ENCODE assay signal across 31 cellular contexts in the genomic region with DNA sequence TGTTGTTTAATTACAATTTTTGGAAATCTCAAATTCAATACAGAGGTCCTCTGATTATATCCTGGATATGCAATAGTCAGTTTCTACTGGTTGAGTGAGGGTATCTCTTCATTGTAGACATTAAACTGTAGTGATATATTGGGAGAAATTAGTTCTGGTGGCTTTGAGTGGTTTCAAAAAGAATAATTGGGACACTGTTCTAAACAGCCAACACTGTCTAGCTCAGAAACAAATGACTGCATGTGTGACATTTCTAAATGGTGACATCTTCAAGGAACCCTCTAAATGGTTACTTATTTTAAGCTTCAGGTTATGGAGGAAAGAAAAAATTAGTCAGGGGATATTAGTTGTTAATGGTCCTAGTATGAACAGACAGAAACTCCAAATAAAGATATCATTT.
"Had no signal": no experiment of that assay in that cellular context is flagged by ENCODE, and none has a peak within 500 bp of the region (broad histone marks: within the 10 kb centered on the region; RNA-seq: fewer than 3 reads in every experiment).

No MANE protein-coding gene starts in this region.

- H3K9me3 ChIP-seq: adrenal gland, body of pancreas, MG63, Peyer's patch had no signal

- H3K4me1 ChIP-seq: Peyer's patch had no signal

- ATAC-seq: activated CD8-positive, alpha-beta T cell treated with anti-CD3 and anti-CD28 coated beads for 36 hours; activated T-cell treated with anti-CD3 and anti-CD28 coated beads, Interleukin-2, amount 50 U/mL, for 72 hours; activated T-helper 17 cell treated with anti-CD3 and anti-CD28 coated beads, Interleukin-2, amount 50 U/mL, for 72 hours; body of pancreas; PC-3 had no signal

- DNase-seq: activated CD4-positive, alpha-beta T cell treated with anti-CD3 and anti-CD28 coated beads, Interleukin-2, amount 10 ng/mL, durations not matched to agents 24 days and 14 days; activated CD4-positive, alpha-beta T cell treated with anti-CD3 and anti-CD28 coated beads, Interleukin-2, amount 50 U/mL, for 4 hours; activated CD4-positive, CD25-positive, alpha-beta regulatory T cell; activated CD8-positive, alpha-beta T cell treated with anti-CD3 and anti-CD28 coated beads for 36 hours; activated effector memory CD4-positive, alpha-beta T cell treated with anti-CD3 and anti-CD28 coated beads, Interleukin-2, amount 50 U/mL, for 16 hours; activated naive CD4-positive, alpha-beta T cell; activated T-cell treated with anti-CD3 and anti-CD28 coated beads, Interleukin-2, amount 50 U/mL, for 1 hour; activated T-cell treated with anti-CD3 and anti-CD28 coated beads, Interleukin-2, amount 50 U/mL, for 72 hours; adrenal gland; body of pancreas; caudate nucleus; Kasumi-1; KG1; MG63; NCI-H1048; NCI-H1105 treated with DMSO at 0.1 percent for 48 hours; NCI-H1436; NCI-H1694; NCI-H1930; NCI-H345; NCI-H524 treated with DMSO at 0.1 percent for 48 hours; PC-3; Peyer's patch; RPMI8226; SHP77 treated with DMSO at 0.1 percent for 48 hours; SW 1271; T-helper 1 cell; T-helper 2 cell; T-helper 9 cell had no signal

- H3K4me3 ChIP-seq: adrenal gland, body of pancreas, MG63, Peyer's patch had no signal

- H3K36me3 ChIP-seq: adrenal gland, MG63, Peyer's patch had no signal

- H3K27ac ChIP-seq: adrenal gland, body of pancreas, Peyer's patch, VCaP had no signal
